Comparison of ENCODE assay signal across 24 cellular contexts in genomic region chr22:44449683-44450425, GRCh38. TPM values are rescaled to one million over a fixed set of nuclear protein-coding genes. Genes with fewer than 3 reads are reported as not detected.
DNase-seq lines count a peak whose midpoint lies in the region; ATAC-seq and TF ChIP-seq lines count a peak whose summit lies in the region.
"Had no signal": no experiment of that assay in that cellular context is flagged by ENCODE, and none has a peak within 500 bp of the region (broad histone marks: within the 10 kb centered on the region; RNA-seq: fewer than 3 reads in every experiment).

No MANE protein-coding gene starts in this region.

- peak overlapping the region; percentile 93; the same call in 2 of the 3 replicates for H2BK15ac ChIP-seq in IMR-90 (ENCODE audit: low read depth, low read length)

- H2AFZ ChIP-seq in IMR-90 (replicated peaks; ENCODE audit: low read length, poor library complexity) = peak overlapping the region; percentile 89

- no TSS peak for BruUV-seq in IMR-90 (replicated peaks; lab: Mats Ljungman, UMichigan)

- H3K9me3 Mint-ChIP-seq in type B pancreatic cell = peaks cover 4% of the 10 kb centered on the region

- peak overlapping the region; percentile 99 for H4K91ac ChIP-seq in IMR-90 (ENCODE audit: insufficient read depth, low read depth, low read length)

- H3K56ac ChIP-seq in IMR-90 (ENCODE audit: extremely low read depth, insufficient read depth, low read length) = peak overlapping the region; percentile 57; the same call in 1 of the 2 replicates

- no peak for ATAC-seq in IMR-90 (ENCODE audit: low read depth)
- ATAC-seq: activated CD8-positive, alpha-beta memory T cell treated with anti-CD3 and anti-CD28 coated beads, Interleukin-2, amount 10 ng/mL, durations not matched to agents 7 days and 5 days; activated T-helper 17 cell treated with anti-CD3 and anti-CD28 coated beads, Interleukin-2, amount 50 U/mL, for 72 hours; natural killer cell had no signal

- intact Hi-C loops in IMR-90 (cut with micrococcal nuclease) (loop anchor here (5.0 to 10.0 kb wide), 2 partner anchors 88 to 105 kb away; no protein-coding TSS in a partner anchor), adrenal gland (cut with DNase I) (no loop called here)

- H3K27me3 Mint-ChIP-seq in type B pancreatic cell = no peaks in the 10 kb centered on the region
- H3K27me3 Mint-ChIP-seq: activated CD8-positive, alpha-beta memory T cell treated with anti-CD3 and anti-CD28 coated beads, Interleukin-2, amount 10 ng/mL, durations not matched to agents 7 days and 5 days; activated naive CD8-positive, alpha-beta T cell treated with anti-CD3 and anti-CD28 coated beads, Interleukin-2, amount 10 ng/mL, durations not matched to agents 7 days and 5 days; activated T-helper 17 cell treated with anti-CD3 and anti-CD28 coated beads, Interleukin-2, amount 50 U/mL, for 72 hours had no signal

- peak overlapping the region; percentile 75; the same call in 1 of the 2 replicates for H3K23ac ChIP-seq in IMR-90 (ENCODE audit: low read depth, low read length)

- peak overlapping the region; percentile 79 for H3K14ac ChIP-seq in IMR-90 (replicated peaks; ENCODE audit: low read depth, low read length)

- dilution Hi-C loops in IMR-90 (cut with HindIII; ENCODE audit: low sequenced_read_pairs, unreplicated experiment) = no loop called here

- H3K27ac ChIP-seq in IMR-90 (ENCODE audit: insufficient read depth, low read length) (peak overlapping the region; percentile 85), adrenal gland (peak overlapping the region; percentile 29 to 97 (median 84)), mesodermal cell (ENCODE audit: low read depth, low read length, severe bottlenecking) (peak overlapping the region; percentile 23)
- H3K27ac ChIP-seq: KMS-11 had no signal

- no peaks in the 10 kb centered on the region for H3K36me3 Mint-ChIP-seq in type B pancreatic cell
- H3K36me3 Mint-ChIP-seq: brain, memory B cell, natural killer cell had no signal

- H3K9me1 ChIP-seq in IMR-90 (ENCODE audit: insufficient read depth, low read length) = peaks cover 17% of the 10 kb centered on the region

- TF ChIP-seq CTCF in IMR-90 (conservative IDR thresholded peaks at IDR 0.05; ENCODE audit: low read depth, low read length) (no peak), adrenal gland (IDR thresholded peaks at IDR 0.05) (no peak), type B pancreatic cell (conservative IDR thresholded peaks at IDR 0.05) (no peak)

- H3K18ac ChIP-seq in IMR-90 (ENCODE audit: low read depth, low read length) = peak overlapping the region; percentile 50

- H4K8ac ChIP-seq in IMR-90 (ENCODE audit: low read depth in 2 of 2, low read length in 2 of 2) = peak overlapping the region; percentile 36 to 95

- no peaks in the 10 kb centered on the region for H3K36me3 ChIP-seq in IMR-90 (ENCODE audit: control insufficient read depth, insufficient read depth, low read length)
- H3K36me3 ChIP-seq in adrenal gland (replicated peaks in 1 of 2) = no peaks in the 10 kb centered on the region
- H3K36me3 ChIP-seq in mesodermal cell (ENCODE audit: control insufficient read depth, insufficient read depth, low read length) = no peaks in the 10 kb centered on the region
- H3K36me3 ChIP-seq: sigmoid colon had no signal

- H2BK120ac ChIP-seq in IMR-90 (ENCODE audit: low read depth, low read length) = peak overlapping the region; percentile 99

- H3K27me3 ChIP-seq in IMR-90 (ENCODE audit: control insufficient read depth, insufficient read depth, low read length) (no peaks in the 10 kb centered on the region), adrenal gland (no peaks in the 10 kb centered on the region)
- H3K27me3 ChIP-seq: sigmoid colon had no signal

- WGBS in IMR-90 (ENCODE audit: extremely low coverage in 2 of 2, insufficient read length in 1 of 2), 2 experiments = 82% methylated on average over 6 of the region's 16 CpGs; no CpG with 5 or more reads in 1 of the 2 experiments
- WGBS in adrenal gland, 4 donors = 78 to 89% (median 80%) methylated on average over 11 to 16 of the region's 16 CpGs
- 91% methylated on average over 13 of the region's 16 CpGs for WGBS in mesodermal cell (ENCODE audit: insufficient coverage in 2 of 2), 2 experiments

- in situ Hi-C loops in IMR-90 (cut with MboI; ENCODE audit: low sequenced_read_pairs) = no loop called here

- no peak for TF ChIP-seq POLR2A in IMR-90 (IDR thresholded peaks at IDR 0.05; ENCODE audit: low read depth, low read length)
- TF ChIP-seq POLR2A in adrenal gland (IDR thresholded peaks at IDR 0.05) = no peak

- peak overlapping the region; percentile 90 for H2BK5ac ChIP-seq in IMR-90 (ENCODE audit: low read depth, low read length, poor library complexity, severe bottlenecking)

- H2BK20ac ChIP-seq in IMR-90 (ENCODE audit: low read depth, low read length) = peak overlapping the region; percentile 93

- DNase-seq in IMR-90 (no peak), adrenal gland (no peak), type B pancreatic cell (ENCODE audit: extremely low spot score, unreplicated experiment) (peak; percentile 47), kidney glomerular epithelial cell (lab: John Stamatoyannopoulos, UW) (no peak), SIG-M5 (lab: John Stamatoyannopoulos, UW) (no peak)
- DNase-seq in central memory CD4-positive, alpha-beta T cell = no peak
- DNase-seq: activated CD4-positive, alpha-beta T cell treated with anti-CD3 and anti-CD28 coated beads, Interleukin-2, amount 10 ng/mL, durations not matched to agents 24 days and 14 days; activated CD8-positive, alpha-beta memory T cell treated with anti-CD3 and anti-CD28 coated beads, Interleukin-2, amount 10 ng/mL, durations not matched to agents 7 days and 5 days; COR-L47; cortex of kidney; DMS79 treated with DMSO at 0.1 percent for 48 hours; natural killer cell; NCI-H1694 treated with DMSO at 0.1 percent for 48 hours; NCI-H2171 treated with DMSO at 0.1 percent for 48 hours; NCI-H526; Right ventricle myocardium superior; sigmoid colon had no signal

- no peak overlapping the region for H3K4me2 ChIP-seq in IMR-90 (ENCODE audit: low read depth, low read length)
- H3K4me2 ChIP-seq: KMS-11 had no signal

- no peak overlapping the region for H3K4me3 ChIP-seq in IMR-90 (ENCODE audit: insufficient read depth, low read depth, low read length)
- no peak overlapping the region for H3K4me3 ChIP-seq in adrenal gland
- H3K4me3 ChIP-seq in mesodermal cell (ENCODE audit: extremely low read depth, insufficient read depth, low read length, poor library complexity, severe bottlenecking) = no peak overlapping the region
- H3K4me3 ChIP-seq: sigmoid colon had no signal

- H4K5ac ChIP-seq in IMR-90 (ENCODE audit: low read depth, low read length) = peak overlapping the region; percentile 59

- H3K4me1 Mint-ChIP-seq in type B pancreatic cell (ENCODE audit: unreplicated experiment) = no peaks in the 10 kb centered on the region

- peak overlapping the region; percentile 24 for H3K9ac ChIP-seq in IMR-90 (ENCODE audit: low read depth, low read length)
- H3K9ac ChIP-seq: KMS-11 had no signal

- H3K79me1 ChIP-seq in IMR-90 (ENCODE audit: low read depth in 1 of 2, low read length in 2 of 2) = no peaks in the 10 kb centered on the region

- peak overlapping the region; percentile 90 for H3K4ac ChIP-seq in IMR-90 (ENCODE audit: low read depth, low read length)

- peak overlapping the region; percentile 85 for H2AK5ac ChIP-seq in IMR-90 (ENCODE audit: low read depth, low read length)

- H3K9me3 ChIP-seq in IMR-90 (ENCODE audit: control insufficient read depth, insufficient read depth, low read length) = no peaks in the 10 kb centered on the region
- H3K9me3 ChIP-seq in adrenal gland (replicated peaks in 1 of 3) = no peaks in the 10 kb centered on the region
- peaks cover 10% of the 10 kb centered on the region for H3K9me3 ChIP-seq in mesodermal cell (ENCODE audit: control insufficient read depth, low read length)
- H3K9me3 ChIP-seq: sigmoid colon had no signal

- H3K27ac Mint-ChIP-seq in type B pancreatic cell = no peak overlapping the region
- H3K27ac Mint-ChIP-seq: activated CD4-positive, alpha-beta T cell treated with anti-CD3 and anti-CD28 coated beads, Interleukin-2, amount 10 ng/mL, durations not matched to agents 24 days and 14 days; activated CD8-positive, alpha-beta memory T cell treated with anti-CD3 and anti-CD28 coated beads, Interleukin-2, amount 10 ng/mL, durations not matched to agents 7 days and 5 days; activated naive CD8-positive, alpha-beta T cell treated with anti-CD3 and anti-CD28 coated beads, Interleukin-2, amount 10 ng/mL, durations not matched to agents 7 days and 5 days; activated T-helper 17 cell treated with anti-CD3 and anti-CD28 coated beads, Interleukin-2, amount 50 U/mL, for 72 hours; B cell; memory B cell; natural killer cell had no signal

- peaks cover 5% of the 10 kb centered on the region; the same call in 1 of the 2 replicates for H4K20me1 ChIP-seq in IMR-90 (ENCODE audit: insufficient read depth, low read length)

- H3K4me3 Mint-ChIP-seq in type B pancreatic cell = no peak overlapping the region
- H3K4me3 Mint-ChIP-seq: activated CD4-positive, alpha-beta T cell treated with anti-CD3 and anti-CD28 coated beads, Interleukin-2, amount 10 ng/mL, durations not matched to agents 24 days and 14 days; activated CD8-positive, alpha-beta memory T cell treated with anti-CD3 and anti-CD28 coated beads, Interleukin-2, amount 10 ng/mL, durations not matched to agents 7 days and 5 days; activated naive CD8-positive, alpha-beta T cell treated with anti-CD3 and anti-CD28 coated beads, Interleukin-2, amount 10 ng/mL, durations not matched to agents 7 days and 5 days; activated T-helper 17 cell treated with anti-CD3 and anti-CD28 coated beads, Interleukin-2, amount 50 U/mL, for 72 hours; B cell; brain; memory B cell; natural killer cell had no signal

- no peak for TF ChIP-seq RAD21 in IMR-90 (IDR thresholded peaks at IDR 0.05; ENCODE audit: low read length)

- POLR2A ChIA-PET in IMR-90 (lab: Charles Lee; ENCODE audit: unreplicated experiment) = no interaction called here

- peaks cover 20% of the 10 kb centered on the region for H3K4me1 ChIP-seq in IMR-90 (ENCODE audit: control insufficient read depth, insufficient read depth, low read length)
- peaks cover 12 to 18% of the 10 kb centered on the region in 2 donors for H3K4me1 ChIP-seq in adrenal gland (replicated peaks in 1 of 2)
- H3K4me1 ChIP-seq in mesodermal cell (ENCODE audit: control insufficient read depth, insufficient read depth, low read length, poor library complexity, severe bottlenecking) = peaks cover 10% of the 10 kb centered on the region

- CTCF ChIA-PET in IMR-90 (lab: Yijun Ruan, JAX) = no interaction called here

- peak overlapping the region; percentile 91 for H2AK9ac ChIP-seq in IMR-90 (replicated peaks; ENCODE audit: low read depth, low read length, poor library complexity)

TF ChIP-seq in IMR-90, 13 proteins besides CTCF, POLR2A, EP300 and RAD21 (continues in another document):
- TF ChIP-seq CEBPB (IDR thresholded peaks at IDR 0.05; ENCODE audit: low read depth, low read length) = no peak

RNA-seq across cellular contexts. Expression of gene RTL6, which starts 48.2 kb away (rescaled TPM):
- total RNA-seq in IMR-90 (2012; rRNA removed) = 16.1 TPM in 2 replicates
- 17.2 and 19.2 TPM in 2 replicates for polyA plus RNA-seq in IMR-90 (2012; rRNA removed)
- polyA plus RNA-seq in IMR-90 (2012; cell fraction: cytosol; rRNA removed) = 13.9 and 18.0 TPM in 2 replicates
- polyA plus RNA-seq in IMR-90 (2012; cell fraction: nucleus; rRNA removed; ENCODE audit: low replicate concordance) = 10.7 and 13.6 TPM in 2 replicates
- 10 to 100 TPM; 27.2 to 45.4 (median 31.4) TPM for total RNA-seq in adrenal gland
- 10 to 100 TPM in 1 of 3 donors, 1 to 10 TPM in 2; 2.2 to 27.8 (median 6.0) TPM for polyA plus RNA-seq in adrenal gland
- 10.8 TPM for polyA plus RNA-seq in mesodermal cell (2013, experiment 1 of 2)
- polyA plus RNA-seq in mesodermal cell (2013, experiment 2 of 2) = 8.8 TPM
- 43.6 and 44.6 TPM in 2 replicates for total RNA-seq in type B pancreatic cell (ENCODE audit: low replicate concordance)

Comparison
In these comparisons a context has a peak if more than half of its experiments do, and no peak if none do; other contexts are left out.
1. H3K27ac ChIP-seq: peak in every context shown above with its lines; median percentile 85 in IMR-90; 84 in adrenal gland; 23 in mesodermal cell.